In the genomic region with DNA sequence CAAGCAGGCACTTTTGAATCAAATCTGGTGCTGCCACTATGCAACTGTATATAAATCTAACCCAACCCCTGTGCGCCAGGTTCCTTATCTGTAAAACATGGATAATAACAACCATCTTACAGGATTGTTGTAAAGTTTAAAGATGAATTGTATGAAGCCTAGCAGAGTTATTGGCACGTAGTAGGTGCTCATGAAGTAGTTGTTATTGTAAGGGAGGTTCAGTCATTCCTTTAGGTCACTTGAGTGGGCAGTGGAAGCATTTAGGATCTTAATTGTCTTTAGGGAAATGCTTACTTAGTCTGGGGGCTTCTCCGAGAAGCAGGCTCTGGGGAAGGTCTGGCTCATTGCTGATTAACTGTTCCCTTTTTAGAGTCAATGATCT, we compare ENCODE assay signal across 13 cellular contexts. TPM values are rescaled to one million over a fixed set of nuclear protein-coding genes. Genes with fewer than 3 reads are reported as not detected.
DNase-seq lines count a peak whose midpoint lies in the region; ATAC-seq and TF ChIP-seq lines count a peak whose summit lies in the region.
"Had no signal": no experiment of that assay in that cellular context is flagged by ENCODE, and none has a peak within 500 bp of the region (broad histone marks: within the 10 kb centered on the region; RNA-seq: fewer than 3 reads in every experiment).

No MANE protein-coding gene starts in this region.

- H3K79me2 ChIP-seq in mammary epithelial cell (ENCODE audit: insufficient read depth, low read length) = no peaks in the 10 kb centered on the region

- TF ChIP-seq CTCF in MCF 10A (IDR thresholded peaks at IDR 0.05; ENCODE audit: unreplicated experiment) (no peak), mammary epithelial cell (conservative IDR thresholded peaks at IDR 0.05 in 1 of 2, IDR thresholded peaks at IDR 0.05 in 1 of 2; ENCODE audit: extremely low read depth in 1 of 2, insufficient read depth in 1 of 2, low read depth in 1 of 2, low read length in 2 of 2) (no peak), transverse colon (IDR thresholded peaks at IDR 0.05) (no peak)

- BruUV-seq in MCF 10A (replicated peaks; lab: Mats Ljungman, UMichigan) = no TSS peak
- BruUV-seq in mammary epithelial cell (replicated peaks; lab: Mats Ljungman, UMichigan) = no TSS peak

- no peak overlapping the region for H3K4me3 Mint-ChIP-seq in MCF 10A (ENCODE audit: unreplicated experiment)
- no peak overlapping the region for H3K4me3 Mint-ChIP-seq in activated naive CD8-positive, alpha-beta T cell treated with anti-CD3 and anti-CD28 coated beads, Interleukin-2, amount 50 U/mL, for 24 hours
- H3K4me3 Mint-ChIP-seq: GM23338, natural killer cell had no signal

- H3K36me3 Mint-ChIP-seq in MCF 10A (ENCODE audit: insufficient read depth, unreplicated experiment) = no peaks in the 10 kb centered on the region
- H3K36me3 Mint-ChIP-seq in activated naive CD8-positive, alpha-beta T cell treated with anti-CD3 and anti-CD28 coated beads, Interleukin-2, amount 50 U/mL, for 24 hours (ENCODE audit: low read depth) = no peaks in the 10 kb centered on the region
- H3K36me3 Mint-ChIP-seq: natural killer cell had no signal

- intact Hi-C loops in MCF 10A (cut with micrococcal nuclease) = no loop called here
- intact Hi-C loops in mammary epithelial cell (cut with micrococcal nuclease) = loop anchor here (2.0 kb wide), 1 partner anchor 20 kb away; no protein-coding TSS in a partner anchor
- intact Hi-C loops in transverse colon (cut with DNase I; ENCODE audit: low total_unique reads) = no loop called here

- dilution Hi-C loops in mammary epithelial cell (cut with HindIII; ENCODE audit: low sequenced_read_pairs) = no loop called here

- H3K27ac Mint-ChIP-seq in MCF 10A (ENCODE audit: low read depth, unreplicated experiment) = peak overlapping the region; percentile 81
- peak overlapping the region; percentile 17 for H3K27ac Mint-ChIP-seq in activated naive CD8-positive, alpha-beta T cell treated with anti-CD3 and anti-CD28 coated beads, Interleukin-2, amount 50 U/mL, for 24 hours
- H3K27ac Mint-ChIP-seq: GM23338, natural killer cell had no signal

- no peak overlapping the region for H2AFZ ChIP-seq in mammary epithelial cell (ENCODE audit: low read depth, low read length)
- H2AFZ ChIP-seq: GM23338 had no signal

- H3K9me3 Mint-ChIP-seq in MCF 10A (ENCODE audit: unreplicated experiment) = no peaks in the 10 kb centered on the region
- no peaks in the 10 kb centered on the region for H3K9me3 Mint-ChIP-seq in activated naive CD8-positive, alpha-beta T cell treated with anti-CD3 and anti-CD28 coated beads, Interleukin-2, amount 50 U/mL, for 24 hours
- H3K9me3 Mint-ChIP-seq: GM23338, natural killer cell had no signal

- ATAC-seq in activated naive CD8-positive, alpha-beta T cell treated with anti-CD3 and anti-CD28 coated beads, Interleukin-2, amount 50 U/mL, for 24 hours = no peak
- no peak for ATAC-seq in HG03139 (IDR thresholded peaks at IDR 0.05; ENCODE audit: unreplicated experiment)
- no peak for ATAC-seq in GM21447 (IDR thresholded peaks at IDR 0.05; ENCODE audit: unreplicated experiment)
- ATAC-seq: GM23338, natural killer cell had no signal

- H4K20me1 ChIP-seq in mammary epithelial cell (ENCODE audit: insufficient read depth, low read length) = no peaks in the 10 kb centered on the region

- H3K4me1 ChIP-seq in mammary epithelial cell (ENCODE audit: insufficient read depth, low read length) (peaks cover 9% of the 10 kb centered on the region), mesodermal cell (ENCODE audit: control insufficient read depth, insufficient read depth, low read length, poor library complexity, severe bottlenecking) (peaks cover 50% of the 10 kb centered on the region), transverse colon (peaks cover 5 to 56% (median 24%) of the 10 kb centered on the region in 4 donors)

- no peak for TF ChIP-seq POLR2A in transverse colon (IDR thresholded peaks at IDR 0.05)

- H3K27me3 Mint-ChIP-seq in MCF 10A (ENCODE audit: insufficient read depth, unreplicated experiment) = no peaks in the 10 kb centered on the region
- no peaks in the 10 kb centered on the region for H3K27me3 Mint-ChIP-seq in activated naive CD8-positive, alpha-beta T cell treated with anti-CD3 and anti-CD28 coated beads, Interleukin-2, amount 50 U/mL, for 24 hours

- peaks cover 22% of the 10 kb centered on the region for H3K4me1 Mint-ChIP-seq in MCF 10A (ENCODE audit: insufficient read depth, unreplicated experiment)
- H3K4me1 Mint-ChIP-seq in activated naive CD8-positive, alpha-beta T cell treated with anti-CD3 and anti-CD28 coated beads, Interleukin-2, amount 50 U/mL, for 24 hours = peaks cover 16% of the 10 kb centered on the region
- H3K4me1 Mint-ChIP-seq: natural killer cell had no signal

- no peak for TF ChIP-seq EP300 in transverse colon (IDR thresholded peaks at IDR 0.05; ENCODE audit: low read depth)

- DNase-seq in MCF 10A (ENCODE audit: unreplicated experiment) (no peak), mammary epithelial cell (no peak), transverse colon (no peak), NCI-H1436 treated with DMSO at 0.1 percent for 48 hours (lab: John Stamatoyannopoulos, UW) (no peak)
- DNase-seq in activated naive CD8-positive, alpha-beta T cell treated with anti-CD3 and anti-CD28 coated beads, Interleukin-2, amount 50 U/mL, for 24 hours = no peak
- DNase-seq: AML-193, natural killer cell, NCI-H1105 treated with DMSO at 0.1 percent for 48 hours, SHP77 had no signal

- no peaks in the 10 kb centered on the region for H3K9me3 ChIP-seq in mammary epithelial cell (replicated peaks; ENCODE audit: insufficient read depth, low read length)
- H3K9me3 ChIP-seq in mesodermal cell (ENCODE audit: control insufficient read depth, low read length) = no peaks in the 10 kb centered on the region
- no peaks in the 10 kb centered on the region for H3K9me3 ChIP-seq in transverse colon

- H3K36me3 ChIP-seq in mammary epithelial cell (ENCODE audit: insufficient read depth, low read length) (no peaks in the 10 kb centered on the region), mesodermal cell (ENCODE audit: control insufficient read depth, insufficient read depth, low read length) (no peaks in the 10 kb centered on the region), transverse colon (no peaks in the 10 kb centered on the region)

- no peak overlapping the region for H3K4me2 ChIP-seq in mammary epithelial cell (ENCODE audit: insufficient read depth, low read depth, low read length)
- H3K4me2 ChIP-seq: GM23338 had no signal

- H3K27ac ChIP-seq in mammary epithelial cell (ENCODE audit: insufficient read depth, low read depth, low read length) = no peak overlapping the region
- H3K27ac ChIP-seq in mesodermal cell (ENCODE audit: low read depth, low read length, severe bottlenecking) = peak overlapping the region; percentile 96
- peak overlapping the region; percentile 69 to 76 (median 70) for H3K27ac ChIP-seq in transverse colon

- 78% methylated on average over 3 of the region's 3 CpGs for WGBS in mammary epithelial cell (ENCODE audit: low coverage, missing lambda C conversion rate)
- WGBS in mesodermal cell (ENCODE audit: insufficient coverage in 2 of 2), 2 experiments = 56 to 100% methylated on average over 1 to 2 of the region's 3 CpGs
- WGBS in transverse colon (ENCODE audit: low coverage in 1 of 2), 2 donors = 61% methylated on average over 3 of the region's 3 CpGs; no CpG with 5 or more reads in 1 of the 2 donors

- CTCF ChIA-PET in MCF 10A (lab: Yijun Ruan, JAX) (interaction anchor here (0.5 to 3.2 kb wide), 6 partner anchors 14 to 85 kb away, joined by 3 to 14 read pairs (median 4); no protein-coding TSS in a partner anchor), mammary epithelial cell (lab: Charles Lee; ENCODE audit: low non-redundant PET) (no interaction called here)

- H3K4me3 ChIP-seq in mammary epithelial cell (replicated peaks in 1 of 3; ENCODE audit: insufficient read depth in 1 of 3, low read depth in 2 of 3, low read length in 3 of 3) = no peak overlapping the region
- no peak overlapping the region for H3K4me3 ChIP-seq in mesodermal cell (ENCODE audit: extremely low read depth, insufficient read depth, low read length, poor library complexity, severe bottlenecking)
- no peak overlapping the region for H3K4me3 ChIP-seq in transverse colon
- H3K4me3 ChIP-seq: GM23338 had no signal

- no peak overlapping the region for H3K9ac ChIP-seq in mammary epithelial cell (ENCODE audit: insufficient read depth, low read length)

- in situ Hi-C loops in mammary epithelial cell (cut with MboI; ENCODE audit: low sequenced_read_pairs in 2 of 2) = no loop called here
- in situ Hi-C loops in transverse colon (cut with MboI; ENCODE audit: low pct_ligation_motif_present in 1 of 4, low pct_unique_long_range_greater_than_20kb in 1 of 4, low sequenced_read_pairs in 3 of 4) = no loop called here

- H3K27me3 ChIP-seq in mammary epithelial cell (ENCODE audit: insufficient read depth, low read length) (no peaks in the 10 kb centered on the region), transverse colon (no peaks in the 10 kb centered on the region)

- POLR2A ChIA-PET in MCF 10A (lab: Yijun Ruan, JAX) = interaction anchor here (0.8 to 5.9 kb wide), 8 partner anchors 11 to 57 kb away, joined by 3 to 30 read pairs (median 8); partner anchors contain the start of gene SERINC3

RNA-seq across cellular contexts. Expression of gene PKIG, which starts 29.8 kb away (rescaled TPM):
- total RNA-seq in MCF 10A (2022) = 19.2 and 24.8 TPM in 2 replicates
- total RNA-seq in mammary epithelial cell = 10 to 100 TPM; 13.7 to 15.2 TPM
- polyA plus RNA-seq in mammary epithelial cell = 9.7 TPM
- 10.6 TPM for polyA minus RNA-seq in mammary epithelial cell
- 131 TPM for polyA plus RNA-seq in mesodermal cell (2013, experiment 1 of 2)
- 125 TPM for polyA plus RNA-seq in mesodermal cell (2013, experiment 2 of 2)
- total RNA-seq in transverse colon = 100 to 1,000 TPM in 1 of 4 donors, 10 to 100 TPM in 3; 40.8 to 106 (median 80.4) TPM

RNA-seq across cellular contexts. Expression of gene SERINC3, which starts 30.7 kb away (rescaled TPM):
- total RNA-seq in MCF 10A (2022) = 104 and 126 TPM in 2 replicates
- total RNA-seq in mammary epithelial cell = 100 to 1,000 TPM; 101 to 153 TPM
- 169 TPM for polyA plus RNA-seq in mammary epithelial cell
- 194 TPM for polyA minus RNA-seq in mammary epithelial cell
- polyA plus RNA-seq in mesodermal cell (2013, experiment 1 of 2) = 105 TPM
- polyA plus RNA-seq in mesodermal cell (2013, experiment 2 of 2) = 96.5 TPM
- total RNA-seq in transverse colon = 10 to 100 TPM; 19.3 to 85.7 (median 53.1) TPM
